ENCODE assay signal across 8 cellular contexts in genomic region chr15:77974098-77974414, GRCh38.
DNase-seq lines count a peak whose midpoint lies in the region; ATAC-seq lines count a peak whose summit lies in the region.

No MANE protein-coding gene starts in this region.

- DNase-seq in G401 (ENCODE audit: low spot score), result peak; percentile 82
- DNase-seq in RPMI8226, result peak; percentile 85
- peak; percentile 82 for DNase-seq in Right ventricle myocardium superior
- DNase-seq in putamen (ENCODE audit: low spot score), result peak; percentile 55
- no peak for DNase-seq in activated naive CD4-positive, alpha-beta T cell treated with Interleukin-2 at 50 U/mL for 16 hours
- DNase-seq in NCI-H2227 treated with DMSO at 0.1 percent for 48 hours (lab: John Stamatoyannopoulos, UW), result no peak
- DNase-seq in NCI-H82 treated with DMSO at 0.1 percent for 48 hours (lab: John Stamatoyannopoulos, UW; ENCODE audit: unreplicated experiment), result no peak

- in situ Hi-C loops in G401 (cut with HindIII; ENCODE audit: low sequenced_read_pairs), result no loop called here

- ATAC-seq in Right ventricle myocardium superior (ENCODE audit: poor library complexity), result peak; percentile 68
- ATAC-seq in HG03432 (IDR thresholded peaks at IDR 0.05; ENCODE audit: unreplicated experiment), result no peak

- intact Hi-C loops in Right ventricle myocardium superior (cut with DNase I), result loop anchor here (10.0 kb wide), 1 partner anchor 801 kb away; no protein-coding TSS in a partner anchor

Comparison
In these comparisons a context has a peak if more than half of its experiments do, and no peak if none do; other contexts are left out.
1. DNase-seq: peak in G401 (single experiment), RPMI8226 (single experiment), Right ventricle myocardium superior (single experiment) and putamen (single experiment); none in activated naive CD4-positive, alpha-beta T cell treated with Interleukin-2 at 50 U/mL for 16 hours (single experiment), NCI-H2227 treated with DMSO at 0.1 percent for 48 hours (single experiment) and NCI-H82 treated with DMSO at 0.1 percent for 48 hours (single experiment).